Comparison of ENCODE assay signal across 8 cellular contexts in the genomic region with DNA sequence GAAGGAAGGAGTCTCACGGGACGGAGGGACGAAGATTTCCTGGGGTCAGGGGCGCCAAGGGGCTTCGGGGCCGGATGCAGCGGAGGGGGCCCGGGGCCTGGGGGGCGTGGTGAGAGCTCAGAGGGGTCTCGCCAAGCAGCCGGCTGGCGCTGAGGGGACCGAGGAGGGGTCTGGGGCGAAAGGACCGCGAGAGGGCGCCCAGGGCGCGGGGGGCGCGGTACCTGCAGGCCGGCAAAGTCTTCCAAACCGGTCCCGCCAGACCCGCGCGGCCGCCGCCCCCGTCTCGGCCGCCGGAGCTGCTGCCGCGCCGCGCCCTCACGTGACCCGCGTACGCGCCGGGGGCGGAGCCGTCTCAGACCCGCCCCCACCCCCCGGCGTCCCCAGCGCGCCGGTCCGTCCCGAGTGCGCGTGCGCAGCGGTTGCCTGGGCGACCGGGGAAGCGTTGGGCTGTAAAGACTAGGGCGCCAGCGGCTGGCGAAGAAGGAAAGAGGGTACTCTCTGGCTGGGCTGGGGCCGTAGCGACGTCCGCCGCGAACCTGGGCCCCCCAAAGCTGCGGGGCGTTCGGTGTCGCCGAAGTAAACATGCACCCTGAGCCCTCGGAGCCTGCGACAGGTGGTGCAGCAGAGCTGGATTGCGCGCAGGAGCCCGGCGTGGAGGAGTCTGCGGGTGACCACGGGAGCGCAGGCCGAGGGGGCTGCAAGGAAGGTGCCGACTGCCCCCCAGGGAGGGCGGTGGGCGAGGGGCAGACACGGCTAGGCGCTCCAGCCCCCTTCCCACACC. TPM values are rescaled to one million over a fixed set of nuclear protein-coding genes. Genes with fewer than 3 reads are reported as not detected.
A peak's percentile ranks its signal among the peaks of the same experiment; 100 is the strongest.
DNase-seq lines count a peak whose midpoint lies in the region; ATAC-seq and TF ChIP-seq lines count a peak whose summit lies in the region.

Gene DNAAF1 (plus strand): TSS at position 450 of the 781 bp plus-strand sequence. CDS start 133 bp downstream, at position 583.
Gene HSDL1 (minus strand): TSS at position 319 of the 781 bp plus-strand sequence. CDS start 13,856 bp downstream, outside the sequence.

- no peaks in the 10 kb centered on the region for H3K36me3 ChIP-seq in kidney epithelial cell (ENCODE audit: control insufficient read depth, insufficient read depth, low read length)

- peak within 1 kb of the TSS; percentile 90 for H3K4me3 ChIP-seq in kidney epithelial cell (ENCODE audit: low read depth, low read length)

- in situ Hi-C loops in ACHN (cut with HindIII; ENCODE audit: low pct_ligation_motif_present, low pct_unique_long_range_greater_than_20kb, low sequenced_read_pairs), result no loop called here

- peaks cover 10% of the 10 kb centered on the region for H3K27me3 ChIP-seq in kidney epithelial cell (ENCODE audit: control insufficient read depth, insufficient read depth, low read length)

- peak; percentile 13 for TF ChIP-seq CTCF in kidney epithelial cell (IDR thresholded peaks at IDR 0.05; ENCODE audit: insufficient read depth, low read length, poor library complexity, severe bottlenecking)

- TF ChIP-seq POLR2A in GM18526 (IDR thresholded peaks at IDR 0.05; ENCODE audit: extremely low read depth, insufficient read length), result peak; percentile 61

- peak; percentile 91 for DNase-seq in ACHN
- peak; percentile 87 for DNase-seq in NCI-H2196 (lab: John Stamatoyannopoulos, UW; ENCODE audit: unreplicated experiment)
- peak; percentile 92 to 94 (median 94) for DNase-seq in activated CD4-positive, CD25-positive, alpha-beta regulatory T cell (lab: John Stamatoyannopoulos, UW)
- DNase-seq in central memory CD4-positive, alpha-beta T cell, result peak; percentile 92
- peak; percentile 28 for DNase-seq in kidney epithelial cell (ENCODE audit: low read depth)
- peak; percentile 84 to 91 (median 89) for DNase-seq in stimulated activated CD4-positive, alpha-beta T cell treated with anti-CD3 and anti-CD28 coated beads, Interleukin-12 subunit alpha, Interleukin-12 subunit beta, amount 100 ng/mL, for 48 hours (ENCODE audit: low read depth in 2 of 3, low spot score in 1 of 3)

- peak; percentile 83 for ATAC-seq in HG03045 (IDR thresholded peaks at IDR 0.05; ENCODE audit: unreplicated experiment)

RNA-seq across cellular contexts. Expression of gene DNAAF1, which starts in this region (rescaled TPM):
- total RNA-seq in kidney epithelial cell, result not detected in 2 replicates

RNA-seq across cellular contexts. Expression of gene HSDL1, which starts in this region (rescaled TPM):
- total RNA-seq in kidney epithelial cell, result 35.8 and 37.9 TPM in 2 replicates

Comparison
In these comparisons a context has a peak if more than half of its experiments do, and no peak if none do; other contexts are left out.
1. Peak in every context shown above with its lines: DNase-seq, ATAC-seq and H3K4me3 ChIP-seq.
2. DNase-seq: peak in every context shown above with its lines; median percentile 94 in activated CD4-positive, CD25-positive, alpha-beta regulatory T cell; 92 in central memory CD4-positive, alpha-beta T cell; 91 in ACHN; 89 in stimulated activated CD4-positive, alpha-beta T cell treated with anti-CD3 and anti-CD28 coated beads, Interleukin-12 subunit alpha, Interleukin-12 subunit beta, amount 100 ng/mL, for 48 hours; 87 in NCI-H2196; 28 in kidney epithelial cell.